In genomic region chr4:63728480-63729177, GRCh38 we compare ENCODE assay signal across 23 cellular contexts.
A peak's percentile ranks its signal among the peaks of the same experiment; 100 is the strongest.
DNase-seq lines count a peak whose midpoint lies in the region; ATAC-seq, FAIRE-seq and TF ChIP-seq lines count a peak whose summit lies in the region.
"Had no signal": no experiment of that assay in that cellular context is flagged by ENCODE, and none has a peak within 500 bp of the region (broad histone marks: within the 10 kb centered on the region; RNA-seq: fewer than 3 reads in every experiment).

No MANE protein-coding gene starts in this region.

- H3K27ac Mint-ChIP-seq in neural progenitor cell = peak overlapping the region; percentile 1
- H3K27ac Mint-ChIP-seq: activated CD8-positive, alpha-beta memory T cell treated with anti-CD3 and anti-CD28 coated beads, Interleukin-2, amount 10 ng/mL, durations not matched to agents 7 days and 5 days; CD4-positive, CD25-positive, alpha-beta regulatory T cell; natural killer cell; stimulated activated naive B cell treated with anti-CD40 and anti-IgM and Interleukin-4, amounts not matched to agents 10 μg/mL and 1 μg/mL and 100 μg/mL, for 72 hours had no signal

- no peak overlapping the region for H2AK5ac ChIP-seq in H1 (ENCODE audit: low read depth, low read length)

- CTCF ChIA-PET in H1 (lab: Charles Lee; ENCODE audit: partially characterized antibody) = interaction anchor here (0.7 to 1.2 kb wide), 4 partner anchors 9 to 154 kb away, joined by 3 to 4 read pairs (median 3); no protein-coding TSS in a partner anchor

- H3K4me1 ChIP-seq in H1 (replicated peaks in 1 of 4; ENCODE audit: control insufficient read depth in 3 of 4, insufficient read depth in 4 of 4, low read length in 3 of 4) (peaks cover 0 to 3% (median 2%) of the 10 kb centered on the region in 4 experiments; a peak in 4 of 7 replicates), neural progenitor cell (peaks cover 14% of the 10 kb centered on the region)
- H3K4me1 ChIP-seq: tibial nerve had no signal

- ATAC-seq in GM18498 (IDR thresholded peaks at IDR 0.05; ENCODE audit: unreplicated experiment) (no peak), HG02852 (IDR thresholded peaks at IDR 0.05; ENCODE audit: unreplicated experiment) (no peak)
- ATAC-seq: activated CD8-positive, alpha-beta memory T cell treated with anti-CD3 and anti-CD28 coated beads, Interleukin-2, amount 10 ng/mL, durations not matched to agents 7 days and 5 days; HCT116; natural killer cell; stimulated activated naive B cell treated with anti-CD40 and anti-IgM and Interleukin-4, amounts not matched to agents 10 μg/mL and 1 μg/mL and 100 μg/mL, for 72 hours had no signal

- H3K27ac ChIP-seq in H1 (ENCODE audit: low read depth, low read length) (no peak overlapping the region), neural progenitor cell (peak overlapping the region; percentile 51)
- H3K27ac ChIP-seq: PC-9, tibial nerve had no signal

- no peak overlapping the region for H3K56ac ChIP-seq in H1 (replicated peaks; ENCODE audit: insufficient read length, low read depth, low read length)

- H3K4ac ChIP-seq in H1 (replicated peaks; ENCODE audit: insufficient read length, low read depth, low read length) = peak overlapping the region; percentile 23

- peak; percentile 6 for DNase-seq in ELR (ENCODE audit: low read depth)
- DNase-seq in NCI-H1048 (lab: John Stamatoyannopoulos, UW) = peak; percentile 20
- DNase-seq in H1 (ENCODE audit: low read depth in 1 of 2, low spot score in 2 of 2) = peak in 1 of 2 experiments; percentile 48
- peak; percentile 51 for DNase-seq in neural progenitor cell (ENCODE audit: low spot score)
- DNase-seq in HUDEP-2 (lab: John Stamatoyannopoulos, UW; ENCODE audit: unreplicated experiment in 76 of 76) = no peak
- DNase-seq in activated T-cell treated with anti-CD3 and anti-CD28 coated beads for 4 hours = no peak
- DNase-seq: activated CD4-positive, alpha-beta T cell treated with anti-CD3 and anti-CD28 coated beads for 4 hours; activated CD8-positive, alpha-beta memory T cell treated with anti-CD3 and anti-CD28 coated beads, Interleukin-2, amount 10 ng/mL, durations not matched to agents 7 days and 5 days; CD4-positive, CD25-positive, alpha-beta regulatory T cell; effector CD8-positive, alpha-beta T cell; head of caudate nucleus; Kasumi-1; natural killer cell; NCI-H1417; NCI-H2171; PC-9; SK-N-SH; stimulated activated naive B cell treated with anti-CD40 and anti-IgM and Interleukin-4, amounts not matched to agents 10 μg/mL and 1 μg/mL and 100 μg/mL, for 72 hours had no signal

- H3K79me2 ChIP-seq in H1 (ENCODE audit: control insufficient read depth in 1 of 2, insufficient read depth in 2 of 2, low read length in 2 of 2) = no peaks in the 10 kb centered on the region
- no peaks in the 10 kb centered on the region for H3K79me2 ChIP-seq in neural progenitor cell (ENCODE audit: low read depth)

- H3K36me3 ChIP-seq in H1 (ENCODE audit: control insufficient read depth in 2 of 4, insufficient read depth in 4 of 4, low read length in 3 of 4) (no peaks in the 10 kb centered on the region), neural progenitor cell (no peaks in the 10 kb centered on the region)
- H3K36me3 ChIP-seq: tibial nerve had no signal

- H2AFZ ChIP-seq in H1 (ENCODE audit: low read length) = peak overlapping the region; percentile 98
- H2AFZ ChIP-seq in neural progenitor cell (replicated peaks) = peak overlapping the region; percentile 91
- H2AFZ ChIP-seq: PC-9 had no signal

- peak overlapping the region; percentile 9 for H4K5ac ChIP-seq in H1 (ENCODE audit: insufficient read length, low read depth, low read length)

- H3K27me3 Mint-ChIP-seq in neural progenitor cell (ENCODE audit: insufficient read depth, low read depth) = peaks cover 2% of the 10 kb centered on the region
- H3K27me3 Mint-ChIP-seq: activated CD8-positive, alpha-beta memory T cell treated with anti-CD3 and anti-CD28 coated beads, Interleukin-2, amount 10 ng/mL, durations not matched to agents 7 days and 5 days; CD4-positive, CD25-positive, alpha-beta regulatory T cell; stimulated activated naive B cell treated with anti-CD40 and anti-IgM and Interleukin-4, amounts not matched to agents 10 μg/mL and 1 μg/mL and 100 μg/mL, for 72 hours had no signal

- H3K23ac ChIP-seq in H1 (ENCODE audit: insufficient read length) = no peak overlapping the region

- H3K4me2 ChIP-seq in H1 (ENCODE audit: insufficient read depth in 1 of 2, low read depth in 2 of 2, low read length in 2 of 2) = peak overlapping the region; percentile 26 to 35; a peak in 3 of 4 replicates
- peak overlapping the region; percentile 49 for H3K4me2 ChIP-seq in neural progenitor cell
- H3K4me2 ChIP-seq: PC-9, SK-N-SH had no signal

- peak overlapping the region; percentile 55; the same call in 1 of the 2 replicates for H2BK12ac ChIP-seq in H1 (ENCODE audit: low read depth, low read length)

- H3K14ac ChIP-seq in H1 (ENCODE audit: insufficient read length) = no peak overlapping the region

- no peaks in the 10 kb centered on the region for H3K79me1 ChIP-seq in H1 (ENCODE audit: low read depth, low read length)

- no peak overlapping the region for H2BK15ac ChIP-seq in H1 (ENCODE audit: low read length)

- WGBS in H1 (ENCODE audit: extremely low coverage in 1 of 2, insufficient coverage in 1 of 2, insufficient read length in 1 of 2, insufficient replicate concordance in 2 of 2, low coverage in 1 of 2, low lambda C conversion rate in 2 of 2, missing lambda C conversion rate in 1 of 2), 2 experiments = 72% methylated on average over 3 of the region's 3 CpGs; no CpG with 5 or more reads in 1 of the 2 experiments

- no peaks in the 10 kb centered on the region for H3K27me3 ChIP-seq in H1 (replicated peaks in 1 of 4; ENCODE audit: control insufficient read depth in 3 of 4, extremely low read depth in 1 of 4, insufficient read depth in 3 of 4, low read length in 3 of 4)
- no peaks in the 10 kb centered on the region for H3K27me3 ChIP-seq in neural progenitor cell
- H3K27me3 ChIP-seq: tibial nerve had no signal

- H3K9me3 Mint-ChIP-seq in neural progenitor cell = no peaks in the 10 kb centered on the region

- no peak overlapping the region; the same call in 1 of the 2 replicates for H3K18ac ChIP-seq in H1 (ENCODE audit: extremely low read depth, low read length)

- 0 out of 2 replicates have a peak overlapping the region, but pooled peaks have one; percentile 69 for H2BK5ac ChIP-seq in H1 (ENCODE audit: low read depth, low read length)

- H3K9ac ChIP-seq in H1 (replicated peaks in 1 of 4; ENCODE audit: extremely low read depth in 1 of 4, low read depth in 3 of 4, low read length in 3 of 4) (no peak overlapping the region), neural progenitor cell (no peak overlapping the region)
- H3K9ac ChIP-seq: SK-N-SH had no signal

- H4K91ac ChIP-seq in H1 (replicated peaks; ENCODE audit: insufficient read length, low read length) = no peak overlapping the region

- peaks cover 4% of the 10 kb centered on the region for H3F3A ChIP-seq in neural progenitor cell (ENCODE audit: low read depth)

- TF ChIP-seq EP300 in H1 (IDR thresholded peaks at IDR 0.05; ENCODE audit: borderline replicate concordance in 1 of 2, low read depth in 2 of 2, low read length in 2 of 2) = no peak

- peaks cover 14% of the 10 kb centered on the region for H3K4me1 Mint-ChIP-seq in neural progenitor cell
- H3K4me1 Mint-ChIP-seq: activated CD8-positive, alpha-beta memory T cell treated with anti-CD3 and anti-CD28 coated beads, Interleukin-2, amount 10 ng/mL, durations not matched to agents 7 days and 5 days; CD4-positive, CD25-positive, alpha-beta regulatory T cell; natural killer cell; stimulated activated naive B cell treated with anti-CD40 and anti-IgM and Interleukin-4, amounts not matched to agents 10 μg/mL and 1 μg/mL and 100 μg/mL, for 72 hours had no signal

- no peaks in the 10 kb centered on the region for H3K36me3 Mint-ChIP-seq in neural progenitor cell
- H3K36me3 Mint-ChIP-seq: activated CD8-positive, alpha-beta memory T cell treated with anti-CD3 and anti-CD28 coated beads, Interleukin-2, amount 10 ng/mL, durations not matched to agents 7 days and 5 days; CD4-positive, CD25-positive, alpha-beta regulatory T cell; stimulated activated naive B cell treated with anti-CD40 and anti-IgM and Interleukin-4, amounts not matched to agents 10 μg/mL and 1 μg/mL and 100 μg/mL, for 72 hours had no signal

- FAIRE-seq in H1 (lab: Jason Lieb, UNC) = peak; percentile 13
- FAIRE-seq: islet of Langerhans had no signal

- TF ChIP-seq RAD21 in H1 (IDR thresholded peaks at IDR 0.05 in 1 of 2, conservative IDR thresholded peaks at IDR 0.05 in 1 of 2; ENCODE audit: low read depth in 2 of 2, low read length in 2 of 2) = 0 out of 4 replicates have a peak, but pooled peaks of 1 of the 2 experiments have one; percentile 18

- H2BK20ac ChIP-seq in H1 (ENCODE audit: low read length) = 0 out of 2 replicates have a peak overlapping the region, but pooled peaks have one; percentile 80

- no peak overlapping the region for H3K4me3 Mint-ChIP-seq in neural progenitor cell
- H3K4me3 Mint-ChIP-seq: activated CD8-positive, alpha-beta memory T cell treated with anti-CD3 and anti-CD28 coated beads, Interleukin-2, amount 10 ng/mL, durations not matched to agents 7 days and 5 days; CD4-positive, CD25-positive, alpha-beta regulatory T cell; natural killer cell; stimulated activated naive B cell treated with anti-CD40 and anti-IgM and Interleukin-4, amounts not matched to agents 10 μg/mL and 1 μg/mL and 100 μg/mL, for 72 hours had no signal

- no peaks in the 10 kb centered on the region for H3K9me3 ChIP-seq in H1 (ENCODE audit: insufficient read depth in 2 of 2, low read depth in 1 of 2, low read length in 1 of 2)
- H3K9me3 ChIP-seq in neural progenitor cell (ENCODE audit: low read depth) = no peaks in the 10 kb centered on the region
- H3K9me3 ChIP-seq: SK-N-SH, tibial nerve had no signal

- POLR2A ChIA-PET in H1 (lab: Charles Lee; ENCODE audit: partially characterized antibody) = interaction anchor here (0.6 kb wide), 1 partner anchor 108 kb away, joined by 3 read pairs; no protein-coding TSS in a partner anchor

- H3K4me3 ChIP-seq in H1 (ENCODE audit: extremely low read depth in 1 of 4, insufficient read depth in 2 of 4, low read depth in 3 of 4, low read length in 4 of 4) (no peak overlapping the region; a peak in 1 of 8 replicates), neural progenitor cell (no peak overlapping the region)
- H3K4me3 ChIP-seq: PC-9, tibial nerve had no signal

- TF ChIP-seq POLR2A in H1 (IDR thresholded peaks at IDR 0.05; ENCODE audit: control extremely low read depth in 1 of 2, low read depth in 2 of 2, low read length in 2 of 2) = no peak

- TF ChIP-seq CTCF in H1 (IDR thresholded peaks at IDR 0.05; ENCODE audit: control extremely low read depth in 1 of 3, insufficient read depth in 1 of 3, low read depth in 1 of 3, low read length in 3 of 3) (peak in 2 of 3 experiments; percentile 12 to 17; a peak in 2 of 4 replicates), neural progenitor cell (IDR thresholded peaks at IDR 0.05) (no peak)

- H2BK120ac ChIP-seq in H1 (replicated peaks; ENCODE audit: low read depth, low read length) = peak overlapping the region; percentile 83

- H4K8ac ChIP-seq in H1 (ENCODE audit: extremely low read depth, insufficient read depth, low read length) = peak overlapping the region; percentile 48; the same call in 1 of the 2 replicates

- no peaks in the 10 kb centered on the region for H4K20me1 ChIP-seq in H1 (replicated peaks in 1 of 2; ENCODE audit: control insufficient read depth in 1 of 2, insufficient read depth in 2 of 2, low read length in 2 of 2)
- H4K20me1 ChIP-seq in neural progenitor cell (ENCODE audit: low read depth) = no peaks in the 10 kb centered on the region

- no peaks in the 10 kb centered on the region for H3K23me2 ChIP-seq in H1 (ENCODE audit: low read depth, low read length)

Comparison
In these comparisons a context has a peak if more than half of its experiments do, and no peak if none do; other contexts are left out.
1. DNase-seq: peak in ELR (single experiment), NCI-H1048 (single experiment) and neural progenitor cell (single experiment); none in HUDEP-2 (0 of 76) and activated T-cell treated with anti-CD3 and anti-CD28 coated beads for 4 hours (single experiment).